Comparison of ENCODE assay signal across 1 cellular context in the genomic region with DNA sequence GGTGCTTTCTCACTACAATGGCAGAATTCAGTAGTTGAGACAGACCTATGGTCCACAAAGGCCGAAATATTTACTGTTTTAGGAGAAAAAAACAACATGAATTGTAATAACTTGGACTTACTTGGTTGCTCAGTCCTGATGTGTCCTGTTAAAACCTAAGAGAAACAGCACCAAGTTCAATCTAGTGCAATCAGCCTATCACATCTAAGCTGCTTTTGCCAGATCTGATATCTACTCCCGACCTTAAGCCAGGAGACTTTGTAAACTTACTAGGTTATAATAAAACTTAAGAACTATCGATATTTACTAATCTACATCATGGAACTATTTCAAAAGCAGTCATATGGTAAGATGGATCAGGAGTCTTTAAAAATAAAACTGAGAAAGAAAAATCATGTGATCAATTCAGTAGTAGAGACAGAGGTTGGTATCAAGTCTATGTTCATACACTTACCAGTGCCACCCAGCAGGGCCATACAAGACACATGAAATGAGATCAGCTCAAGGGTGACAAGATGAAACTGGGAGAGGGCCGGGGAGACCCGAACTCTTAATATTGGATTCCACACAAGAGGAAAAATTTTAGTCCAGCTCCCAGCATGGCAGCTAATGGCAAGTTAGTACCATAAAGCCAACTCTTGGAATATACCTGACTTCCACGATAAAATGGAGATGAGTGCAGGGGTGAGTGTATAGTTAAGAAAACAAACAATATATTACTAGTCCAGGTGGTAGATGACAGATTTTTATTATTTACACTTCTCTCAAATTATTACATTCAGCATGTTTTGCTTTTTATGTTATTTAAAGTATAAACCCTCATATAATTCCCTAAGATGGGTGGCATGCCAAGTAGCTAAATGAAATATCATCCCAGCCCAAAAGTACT.
TF ChIP-seq lines count a peak whose summit lies in the region.

No MANE protein-coding gene starts in this region.

TF ChIP-seq in SK-N-SH treated with all-trans-retinoic acid at 6 μM for 48 hours, 23 proteins besides CTCF, POLR2A, EP300 and RAD21 (continued from another document):
- TF ChIP-seq, protein P1, sequence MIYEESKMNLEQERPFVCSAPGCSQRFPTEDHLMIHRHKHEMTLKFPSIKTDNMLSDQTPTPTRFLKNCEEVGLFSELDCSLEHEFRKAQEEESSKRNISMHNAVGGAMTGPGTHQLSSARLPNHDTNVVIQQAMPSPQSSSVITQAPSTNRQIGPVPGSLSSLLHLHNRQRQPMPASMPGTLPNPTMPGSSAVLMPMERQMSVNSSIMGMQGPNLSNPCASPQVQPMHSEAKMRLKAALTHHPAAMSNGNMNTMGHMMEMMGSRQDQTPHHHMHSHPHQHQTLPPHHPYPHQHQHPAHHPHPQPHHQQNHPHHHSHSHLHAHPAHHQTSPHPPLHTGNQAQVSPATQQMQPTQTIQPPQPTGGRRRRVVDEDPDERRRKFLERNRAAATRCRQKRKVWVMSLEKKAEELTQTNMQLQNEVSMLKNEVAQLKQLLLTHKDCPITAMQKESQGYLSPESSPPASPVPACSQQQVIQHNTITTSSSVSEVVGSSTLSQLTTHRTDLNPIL (CRISPR knock-in tag; IDR thresholded peaks at IDR 0.05; ENCODE audit: low read depth), result no peak; the same call in 1 of the 2 replicates
- TF ChIP-seq ZNF8 (CRISPR knock-in tag; IDR thresholded peaks at IDR 0.05) (no peak), ISL1 (CRISPR knock-in tag; IDR thresholded peaks at IDR 0.05) (no peak), ZFP30 (CRISPR knock-in tag; IDR thresholded peaks at IDR 0.05) (no peak), ZNF70 (CRISPR knock-in tag; IDR thresholded peaks at IDR 0.05) (no peak)
- TF ChIP-seq, protein P2, sequence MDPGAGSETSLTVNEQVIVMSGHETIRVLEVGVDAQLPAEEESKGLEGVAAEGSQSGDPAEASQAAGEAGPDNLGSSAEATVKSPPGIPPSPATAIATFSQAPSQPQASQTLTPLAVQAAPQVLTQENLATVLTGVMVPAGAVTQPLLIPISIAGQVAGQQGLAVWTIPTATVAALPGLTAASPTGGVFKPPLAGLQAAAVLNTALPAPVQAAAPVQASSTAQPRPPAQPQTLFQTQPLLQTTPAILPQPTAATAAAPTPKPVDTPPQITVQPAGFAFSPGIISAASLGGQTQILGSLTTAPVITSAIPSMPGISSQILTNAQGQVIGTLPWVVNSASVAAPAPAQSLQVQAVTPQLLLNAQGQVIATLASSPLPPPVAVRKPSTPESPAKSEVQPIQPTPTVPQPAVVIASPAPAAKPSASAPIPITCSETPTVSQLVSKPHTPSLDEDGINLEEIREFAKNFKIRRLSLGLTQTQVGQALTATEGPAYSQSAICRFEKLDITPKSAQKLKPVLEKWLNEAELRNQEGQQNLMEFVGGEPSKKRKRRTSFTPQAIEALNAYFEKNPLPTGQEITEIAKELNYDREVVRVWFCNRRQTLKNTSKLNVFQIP (CRISPR knock-in tag; IDR thresholded peaks at IDR 0.05; ENCODE audit: borderline replicate concordance, low read depth), result no peak
TF ChIP-seq in SK-N-SH treated with all-trans-retinoic acid at 6 μM for 48 hours: peak in this region for 2.
